1 cellular context compared by ENCODE assay signal in genomic region chr11:78139422-78140391, GRCh38.
A peak's percentile ranks its signal among the peaks of the same experiment; 100 is the strongest.
TF ChIP-seq lines count a peak whose summit lies in the region.

TSS of gene ALG8 (minus strand) at chr11:78139626. CDS start at chr11:78139588, 38 bp downstream.

TF ChIP-seq in HepG2, 621 proteins besides CTCF, POLR2A, EP300 and RAD21 (continued from another document and continues in another):
- TF ChIP-seq ZNF503 (CRISPR knock-in tag; IDR thresholded peaks at IDR 0.05) = peak; percentile 67; the same call in 1 of the 2 replicates
- no peak for TF ChIP-seq SNAI1 (CRISPR knock-in tag; IDR thresholded peaks at IDR 0.05; ENCODE audit: borderline replicate concordance)
- no peak for TF ChIP-seq FUBP1 (CRISPR knock-in tag; IDR thresholded peaks at IDR 0.05; ENCODE audit: borderline replicate concordance)
- no peak for TF ChIP-seq ZNF75D (CRISPR knock-in tag; IDR thresholded peaks at IDR 0.05; ENCODE audit: borderline replicate concordance)
- TF ChIP-seq LRRFIP1 (CRISPR knock-in tag; conservative IDR thresholded peaks at IDR 0.05) = no peak
- TF ChIP-seq POGK (CRISPR knock-in tag; conservative IDR thresholded peaks at IDR 0.05) = peak; percentile 96
- TF ChIP-seq ZNF883 (CRISPR knock-in tag; IDR thresholded peaks at IDR 0.05; ENCODE audit: not compliant biosample characterization) = peak; percentile 61
- TF ChIP-seq SRSF4 (IDR thresholded peaks at IDR 0.05; ENCODE audit: low read depth, low read length, poor library complexity, severe bottlenecking) = no peak
- no peak for TF ChIP-seq ZNF205 (CRISPR knock-in tag; IDR thresholded peaks at IDR 0.05)
- no peak for TF ChIP-seq ADNP (CRISPR knock-in tag; IDR thresholded peaks at IDR 0.05)
- TF ChIP-seq GRHL1 (CRISPR knock-in tag; conservative IDR thresholded peaks at IDR 0.05) = no peak
- TF ChIP-seq ZNF777 (CRISPR knock-in tag; IDR thresholded peaks at IDR 0.05) = no peak; the same call in 1 of the 2 replicates
- no peak for TF ChIP-seq TCF12 (IDR thresholded peaks at IDR 0.05)
- TF ChIP-seq TCF12 (CRISPR knock-in tag; IDR thresholded peaks at IDR 0.05) = no peak
- TF ChIP-seq ZSCAN29 (CRISPR knock-in tag; conservative IDR thresholded peaks at IDR 0.05) = peak; percentile 98
- TF ChIP-seq TEAD3 (CRISPR knock-in tag; optimal IDR thresholded peaks at IDR 0.05; ENCODE audit: borderline replicate concordance) = no peak
- no peak for TF ChIP-seq ZFP62 (CRISPR knock-in tag; IDR thresholded peaks at IDR 0.05)
- no peak for TF ChIP-seq ZNF12 (CRISPR knock-in tag; IDR thresholded peaks at IDR 0.05)
- TF ChIP-seq CREB3 (CRISPR knock-in tag; IDR thresholded peaks at IDR 0.05) = no peak
- no peak for TF ChIP-seq KDM1A (CRISPR knock-in tag; IDR thresholded peaks at IDR 0.05)
- TF ChIP-seq ZNF160 (CRISPR knock-in tag; IDR thresholded peaks at IDR 0.05) = no peak
- TF ChIP-seq ZNF292 (CRISPR knock-in tag; IDR thresholded peaks at IDR 0.05; ENCODE audit: borderline replicate concordance, low read depth) = 0 out of 2 replicates have a peak, but pooled peaks have one; percentile 35
- TF ChIP-seq SKIL (CRISPR knock-in tag; IDR thresholded peaks at IDR 0.05; ENCODE audit: borderline replicate concordance) = no peak
- no peak; the same call in 1 of the 2 replicates for TF ChIP-seq KLF15 (CRISPR knock-in tag; IDR thresholded peaks at IDR 0.05; ENCODE audit: borderline replicate concordance)
- TF ChIP-seq TSC22D2 (CRISPR knock-in tag; IDR thresholded peaks at IDR 0.05; ENCODE audit: borderline replicate concordance) = no peak
- peak; percentile 54; the same call in 1 of the 2 replicates for TF ChIP-seq THRA (CRISPR knock-in tag; IDR thresholded peaks at IDR 0.05; ENCODE audit: borderline replicate concordance)
- TF ChIP-seq ZNF33A (CRISPR knock-in tag; IDR thresholded peaks at IDR 0.05; ENCODE audit: borderline replicate concordance) = no peak
- TF ChIP-seq PHF8 (CRISPR knock-in tag; IDR thresholded peaks at IDR 0.05) = peak; percentile 79
- TF ChIP-seq FOXP1 (IDR thresholded peaks at IDR 0.05) = no peak
- no peak for TF ChIP-seq FOXP1 (CRISPR knock-in tag; IDR thresholded peaks at IDR 0.05)
- TF ChIP-seq NAIF1 (CRISPR knock-in tag; IDR thresholded peaks at IDR 0.05; ENCODE audit: borderline replicate concordance) = peak; percentile 79; the same call in 1 of the 2 replicates
- no peak for TF ChIP-seq ZNF326 (CRISPR knock-in tag; IDR thresholded peaks at IDR 0.05; ENCODE audit: borderline replicate concordance)
- peak; percentile 82 for TF ChIP-seq PRDM15 (CRISPR knock-in tag; IDR thresholded peaks at IDR 0.05)
- 0 out of 2 replicates have a peak, but pooled peaks have one; percentile 60 for TF ChIP-seq MEIS1 (CRISPR knock-in tag; IDR thresholded peaks at IDR 0.05; ENCODE audit: borderline replicate concordance)
- TF ChIP-seq SUZ12 (IDR thresholded peaks at IDR 0.05; ENCODE audit: low read depth, low read length) = no peak
- TF ChIP-seq ZNF460 (CRISPR knock-in tag; IDR thresholded peaks at IDR 0.05; ENCODE audit: borderline replicate concordance) = no peak
- peak; percentile 91 for TF ChIP-seq MED13 (CRISPR knock-in tag; IDR thresholded peaks at IDR 0.05)
- peak; percentile 79; the same call in 1 of the 2 replicates for TF ChIP-seq ZFYVE20 (CRISPR knock-in tag; IDR thresholded peaks at IDR 0.05; ENCODE audit: borderline replicate concordance, low read depth)
- peak; percentile 78 for TF ChIP-seq KLF11 (CRISPR knock-in tag; IDR thresholded peaks at IDR 0.05)
- no peak for TF ChIP-seq TRIM24 (CRISPR knock-in tag; IDR thresholded peaks at IDR 0.05)
- TF ChIP-seq ZBTB7B (CRISPR knock-in tag; IDR thresholded peaks at IDR 0.05) = peak; percentile 34
- TF ChIP-seq JARID2 (CRISPR knock-in tag; IDR thresholded peaks at IDR 0.05; ENCODE audit: insufficient replicate concordance) = peak; percentile 12
- TF ChIP-seq SRY (CRISPR knock-in tag; IDR thresholded peaks at IDR 0.05) = peak; percentile 49; the same call in 1 of the 2 replicates
- TF ChIP-seq HNRNPL (IDR thresholded peaks at IDR 0.05; ENCODE audit: low read depth, low read length) = 0 out of 2 replicates have a peak, but pooled peaks have one; percentile 66
- TF ChIP-seq FOXM1 (CRISPR knock-in tag; IDR thresholded peaks at IDR 0.05) = peak; percentile 18; the same call in 1 of the 2 replicates
- TF ChIP-seq ZNF703 (CRISPR knock-in tag; IDR thresholded peaks at IDR 0.05; ENCODE audit: borderline replicate concordance) = no peak
